In the genomic region with DNA sequence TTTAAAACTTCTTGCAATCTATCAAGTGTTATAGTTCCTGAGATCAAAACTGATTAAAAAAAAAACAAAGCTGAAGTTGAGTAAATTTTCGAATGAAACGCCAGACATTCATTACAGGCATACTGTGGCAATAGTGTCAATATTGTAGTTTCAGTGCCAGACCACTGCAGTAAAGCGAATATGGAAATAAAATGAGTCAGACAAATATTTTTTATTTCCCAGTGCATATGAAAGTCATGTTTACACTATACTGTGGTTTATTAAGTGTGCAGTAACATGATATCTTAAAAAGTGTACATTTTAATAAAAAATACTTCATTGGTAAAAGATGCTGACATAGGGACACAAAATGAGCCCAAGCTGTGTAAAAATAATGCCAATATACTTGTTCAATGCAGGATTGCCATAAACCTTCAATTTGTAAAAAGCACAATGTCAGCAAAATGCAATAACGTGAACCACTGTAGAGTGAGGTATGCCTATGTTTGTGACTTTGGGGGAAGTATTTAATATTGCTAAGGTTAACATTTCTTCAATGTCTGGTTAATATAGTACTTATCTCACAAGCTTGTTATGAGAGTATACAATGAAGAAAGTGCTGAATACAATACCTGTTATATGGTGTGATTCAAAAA, we compare ENCODE assay signal across 28 cellular contexts.
"Had no signal": no experiment of that assay in that cellular context is flagged by ENCODE, and none has a peak within 500 bp of the region (broad histone marks: within the 10 kb centered on the region; RNA-seq: fewer than 3 reads in every experiment).

No MANE protein-coding gene starts in this region.

- H3K9ac ChIP-seq: neural progenitor cell had no signal

- H3K4me3 ChIP-seq: left ventricle myocardium inferior, lung, neural progenitor cell, ovary, right atrium auricular region, skin epidermis, stomach, testis, thyroid gland, transverse colon, upper lobe of left lung, vagina had no signal

- H3K36me3 ChIP-seq: left ventricle myocardium inferior, neural progenitor cell, neutrophil, ovary, right atrium auricular region, stomach, thyroid gland, transverse colon, upper lobe of left lung, vagina had no signal

- H2AFZ ChIP-seq: neural progenitor cell had no signal

- H3K9me3 ChIP-seq: neutrophil, ovary, right atrium auricular region, stomach, testis, thyroid gland, transverse colon, upper lobe of left lung, vagina had no signal

- H3K27ac ChIP-seq: left ventricle myocardium inferior, neural progenitor cell, neutrophil, ovary, right atrium auricular region, skin epidermis, stomach, testis, thyroid gland, transverse colon, upper lobe of left lung, vagina had no signal

- ATAC-seq: natural killer cell; sciatic nerve; stimulated activated naive B cell treated with anti-CD40 and anti-IgM and Interleukin-4, amounts not matched to agents 10 μg/mL and 1 μg/mL and 100 μg/mL, for 72 hours; stimulated activated naive CD8-positive, alpha-beta T cell treated with anti-CD3 and anti-CD28 coated beads, Interleukin-15, Interleukin-2, amounts not matched to agents 100 U/mL and 50 U/mL, for 24 hours had no signal

- H3K4me2 ChIP-seq: neural progenitor cell had no signal

- DNase-seq: hypothalamus; immature natural killer cell; left ventricle myocardium inferior; mesendoderm; naive B cell; natural killer cell; nephron progenitor cell; occipital lobe; ovary; stimulated activated CD4-positive, alpha-beta T cell treated with anti-CD3 and anti-CD28 coated beads, Interleukin-12 subunit alpha, Interleukin-12 subunit beta, amount 100 ng/mL, for 4 hours; stimulated activated CD4-positive, alpha-beta T cell treated with anti-CD3 and anti-CD28 coated beads, Interleukin-15, amount 100 ng/mL, for 24 hours; stimulated activated CD4-positive, alpha-beta T cell treated with anti-CD3 and anti-CD28 coated beads, Interleukin-2, amount 100 ng/mL, for 24 hours; stimulated activated CD4-positive, alpha-beta T cell treated with anti-CD3 and anti-CD28 coated beads, Interleukin-4, amount 100 ng/mL, for 1 hour; stimulated activated naive B cell treated with anti-CD40 and anti-IgM and Interleukin-4, amounts not matched to agents 10 μg/mL and 1 μg/mL and 100 μg/mL, for 72 hours; stimulated activated naive CD8-positive, alpha-beta T cell treated with anti-CD3 and anti-CD28 coated beads, Interleukin-15, Interleukin-2, amounts not matched to agents 100 U/mL and 50 U/mL, for 24 hours; stomach; testis; thyroid gland; transverse colon; upper lobe of left lung had no signal

- H3K4me1 ChIP-seq: left ventricle myocardium inferior, neural progenitor cell, right atrium auricular region, stomach, testis, thyroid gland, transverse colon, upper lobe of left lung, vagina had no signal

- FAIRE-seq: islet of Langerhans had no signal

- H3K27me3 ChIP-seq: neural progenitor cell, neutrophil, ovary, right atrium auricular region, stomach, testis, thyroid gland, transverse colon, upper lobe of left lung, vagina had no signal
